Comparison of ENCODE assay signal across 20 cellular contexts in genomic region chr2:217997510-217997909, GRCh38. TPM values are rescaled to one million over a fixed set of nuclear protein-coding genes. Genes with fewer than 3 reads are reported as not detected.
DNase-seq lines count a peak whose midpoint lies in the region; ATAC-seq and TF ChIP-seq lines count a peak whose summit lies in the region.
"Had no signal": no experiment of that assay in that cellular context is flagged by ENCODE, and none has a peak within 500 bp of the region (broad histone marks: within the 10 kb centered on the region; RNA-seq: fewer than 3 reads in every experiment).

No MANE protein-coding gene starts in this region.

- H3K4me3 ChIP-seq in right cardiac atrium (ENCODE audit: low read length) = no peak overlapping the region
- peak overlapping the region; percentile 66 for H3K4me3 ChIP-seq in adipocyte (ENCODE audit: low read length)
- no peak overlapping the region for H3K4me3 ChIP-seq in vagina
- H3K4me3 ChIP-seq in thyroid gland (replicated peaks in 1 of 3) = no peak overlapping the region
- H3K4me3 ChIP-seq: BLaER1 treated with 17β-estradiol and CSF1 and Interleukin-3, amounts not matched to agents 10 nM and 100 nM; GM12878 had no signal

- H3K4me1 ChIP-seq in right cardiac atrium (ENCODE audit: control insufficient read depth, insufficient read depth, low read length) = no peaks in the 10 kb centered on the region
- H3K4me1 ChIP-seq in adipocyte (ENCODE audit: control insufficient read depth, insufficient read depth, low read length) = peaks cover 86% of the 10 kb centered on the region
- peaks cover 91% of the 10 kb centered on the region for H3K4me1 ChIP-seq in vagina
- H3K4me1 ChIP-seq in thyroid gland = peaks cover 0 to 54% of the 10 kb centered on the region in 2 donors

- no peaks in the 10 kb centered on the region for H3K9me3 ChIP-seq in right cardiac atrium (ENCODE audit: control insufficient read depth, low read length)
- H3K9me3 ChIP-seq in adipocyte (ENCODE audit: control insufficient read depth, low read length) = no peaks in the 10 kb centered on the region
- H3K9me3 ChIP-seq in vagina = no peaks in the 10 kb centered on the region
- H3K9me3 ChIP-seq in T-helper 17 cell (ENCODE audit: control insufficient read depth, low read length, poor library complexity, severe bottlenecking) = no peaks in the 10 kb centered on the region
- H3K9me3 ChIP-seq in thyroid gland = no peaks in the 10 kb centered on the region
- H3K9me3 ChIP-seq: BLaER1 treated with 17β-estradiol and CSF1 and Interleukin-3, amounts not matched to agents 10 nM and 100 nM had no signal

- no peak for TF ChIP-seq POLR2A in vagina (IDR thresholded peaks at IDR 0.05)
- no peak for TF ChIP-seq POLR2A in thyroid gland (IDR thresholded peaks at IDR 0.05)

- H3K27ac Mint-ChIP-seq in nephron (peak overlapping the region in 2 of 3 experiments; percentile 56 to 93), T-helper 17 cell (no peak overlapping the region)
- H3K27ac Mint-ChIP-seq: CD8-positive, alpha-beta T cell had no signal

- H3K36me3 Mint-ChIP-seq in nephron (ENCODE audit: low read depth) (no peaks in the 10 kb centered on the region), T-helper 17 cell (ENCODE audit: low read depth) (no peaks in the 10 kb centered on the region)
- H3K36me3 Mint-ChIP-seq: CD8-positive, alpha-beta T cell had no signal

- H3K9ac ChIP-seq in adipocyte (ENCODE audit: low read length) = peak overlapping the region; percentile 91
- H3K9ac ChIP-seq: KMS-11 had no signal

- H3K4me1 Mint-ChIP-seq in nephron (peaks cover 74% of the 10 kb centered on the region), T-helper 17 cell (peaks cover 5% of the 10 kb centered on the region)

- H3K27me3 ChIP-seq in right cardiac atrium (ENCODE audit: control insufficient read depth, insufficient read depth) (no peaks in the 10 kb centered on the region), adipocyte (replicated peaks; ENCODE audit: control insufficient read depth, insufficient read depth, low read length) (no peaks in the 10 kb centered on the region), vagina (no peaks in the 10 kb centered on the region), thyroid gland (no peaks in the 10 kb centered on the region)
- H3K27me3 ChIP-seq: BLaER1 treated with 17β-estradiol and CSF1 and Interleukin-3, amounts not matched to agents 10 nM and 100 nM had no signal

- intact Hi-C loops in right cardiac atrium (cut with DNase I) (no loop called here), left ventricle myocardium superior (cut with micrococcal nuclease) (no loop called here), vagina (cut with DNase I) (no loop called here), thyroid gland (cut with DNase I) (no loop called here)

- peaks cover 11% of the 10 kb centered on the region for H3K36me3 ChIP-seq in adipocyte (ENCODE audit: control insufficient read depth, insufficient read depth, low read length, severe bottlenecking)
- no peaks in the 10 kb centered on the region for H3K36me3 ChIP-seq in vagina
- no peaks in the 10 kb centered on the region for H3K36me3 ChIP-seq in thyroid gland

- DNase-seq in right cardiac atrium (peak in 2 of 3 donors; percentile 15 to 16), left ventricle myocardium superior (no peak), adipocyte (ENCODE audit: low read depth) (no peak), vagina (ENCODE audit: extremely low spot score in 2 of 2) (no peak), T-helper 17 cell (no peak), thyroid gland (no peak), NCI-H146 treated with DMSO at 0.1 percent for 48 hours (lab: John Stamatoyannopoulos, UW; ENCODE audit: unreplicated experiment) (no peak)
- DNase-seq: Calu3; CD8-positive, alpha-beta T cell; DMS53; EL; NCI-H1417; NCI-H1930; NCI-H226; NCI-H524; SIG-M5 had no signal

- H3K27ac ChIP-seq in right cardiac atrium (ENCODE audit: low read length) = no peak overlapping the region
- peak overlapping the region; percentile 92 for H3K27ac ChIP-seq in vagina
- no peak overlapping the region for H3K27ac ChIP-seq in thyroid gland
- H3K27ac ChIP-seq: BLaER1 treated with 17β-estradiol and CSF1 and Interleukin-3, amounts not matched to agents 10 nM and 100 nM; KMS-11 had no signal

- H3K4me3 Mint-ChIP-seq in nephron = no peak overlapping the region
- H3K4me3 Mint-ChIP-seq in T-helper 17 cell = no peak overlapping the region
- H3K4me3 Mint-ChIP-seq: CD8-positive, alpha-beta T cell had no signal

- TF ChIP-seq CTCF in nephron (IDR thresholded peaks at IDR 0.05; ENCODE audit: unreplicated experiment in 3 of 3) (no peak), vagina (IDR thresholded peaks at IDR 0.05) (no peak), thyroid gland (IDR thresholded peaks at IDR 0.05) (no peak)

- H3K27me3 Mint-ChIP-seq in nephron (ENCODE audit: low read depth) (peaks cover 4% of the 10 kb centered on the region), T-helper 17 cell (peaks cover 54% of the 10 kb centered on the region)

- WGBS in right cardiac atrium = 93% methylated on average over 11 of the region's 11 CpGs
- WGBS in thyroid gland, 2 donors = 91 to 93% methylated on average over 11 of the region's 11 CpGs

- ATAC-seq in right cardiac atrium = no peak
- ATAC-seq in left ventricle myocardium superior = no peak
- no peak for ATAC-seq in T-helper 17 cell
- ATAC-seq: CD8-positive, alpha-beta T cell; GM12878 had no signal

- H3K9me3 Mint-ChIP-seq in nephron = no peaks in the 10 kb centered on the region
- H3K9me3 Mint-ChIP-seq: CD8-positive, alpha-beta T cell had no signal

RNA-seq across cellular contexts. Expression of gene TNS1, which starts 5.3 kb away (rescaled TPM):
- total RNA-seq in right cardiac atrium = 100 to 1,000 TPM; 442 to 647 (median 536) TPM
- 243 TPM for polyA plus RNA-seq in right cardiac atrium
- total RNA-seq in left ventricle myocardium superior = 783 TPM
- 216 TPM for total RNA-seq in vagina
- 10 to 100 TPM in 1 of 2 donors, under 1 TPM in 1; 0.80 to 16.8 TPM for total RNA-seq in T-helper 17 cell
- total RNA-seq in thyroid gland = 100 to 1,000 TPM; 169 to 316 (median 229) TPM
- total RNA-seq: CD8-positive, alpha-beta T cell had no signal

Comparison
In these comparisons a context has a peak if more than half of its experiments do, and no peak if none do; other contexts are left out.
1. DNase-seq: peak in right cardiac atrium (2 of 3); none in left ventricle myocardium superior (single experiment), adipocyte (single experiment), vagina (0 of 2), T-helper 17 cell (0 of 3), thyroid gland (0 of 2) and NCI-H146 treated with DMSO at 0.1 percent for 48 hours (single experiment).
2. RNA of gene TNS1, which starts 5.3 kb away (total RNA-seq): 783 TPM in left ventricle myocardium superior (single experiment), 442 to 647 TPM in right cardiac atrium, 169 to 316 TPM in thyroid gland and 216 TPM in vagina (single experiment); 0.80 to 16.8 TPM in T-helper 17 cell; every median in the first group is over 4 times any median in the second.